28 cellular contexts compared by ENCODE assay signal in genomic region chr6:70894001-70894400, GRCh38.
"Had no signal": no experiment of that assay in that cellular context is flagged by ENCODE, and none has a peak within 500 bp of the region (broad histone marks: within the 10 kb centered on the region; RNA-seq: fewer than 3 reads in every experiment).

No MANE protein-coding gene starts in this region.

- ATAC-seq: activated naive CD4-positive, alpha-beta T cell treated with anti-CD3 and anti-CD28 coated beads, Interleukin-2, amount 50 U/mL, for 72 hours; activated naive CD8-positive, alpha-beta T cell treated with anti-CD3 and anti-CD28 coated beads, Interleukin-2, amount 50 U/mL, for 24 hours; activated T-cell treated with anti-CD3 and anti-CD28 coated beads, Interleukin-2, amount 50 U/mL, for 4 hours; body of pancreas; SK-N-SH treated with all-trans-retinoic acid at 6 μM for 48 hours; WTC11 had no signal

- H3K4me3 Mint-ChIP-seq: activated CD4-positive, alpha-beta memory T cell treated with anti-CD3 and anti-CD28 coated beads for 36 hours; activated CD4-positive, alpha-beta T cell treated with anti-CD3 and anti-CD28 coated beads, Interleukin-2, amount 10 ng/mL, durations not matched to agents 7 days and 5 days; activated naive CD8-positive, alpha-beta T cell treated with anti-CD3 and anti-CD28 coated beads, Interleukin-2, amount 50 U/mL, for 24 hours; activated T-cell treated with anti-CD3 and anti-CD28 coated beads, Interleukin-2, amount 50 U/mL, for 4 hours; T-helper 2 cell treated with Interferon-gamma antibody and Interleukin-4, amounts not matched to agents 5 μg/mL and 100 μg/mL, for 36 hours; WTC11 had no signal

- H3K4me1 Mint-ChIP-seq: activated CD4-positive, alpha-beta T cell treated with anti-CD3 and anti-CD28 coated beads, Interleukin-2, amount 10 ng/mL, durations not matched to agents 7 days and 5 days; activated naive CD8-positive, alpha-beta T cell treated with anti-CD3 and anti-CD28 coated beads, Interleukin-2, amount 50 U/mL, for 24 hours; WTC11 had no signal

- H3K9me3 Mint-ChIP-seq: activated CD4-positive, alpha-beta memory T cell treated with anti-CD3 and anti-CD28 coated beads for 36 hours; activated CD4-positive, alpha-beta T cell treated with anti-CD3 and anti-CD28 coated beads, Interleukin-2, amount 10 ng/mL, durations not matched to agents 7 days and 5 days; activated naive CD4-positive, alpha-beta T cell treated with anti-CD3 and anti-CD28 coated beads, Interleukin-2, amount 50 U/mL, for 72 hours; activated naive CD8-positive, alpha-beta T cell treated with anti-CD3 and anti-CD28 coated beads, Interleukin-2, amount 50 U/mL, for 24 hours; activated T-cell treated with anti-CD3 and anti-CD28 coated beads, Interleukin-2, amount 50 U/mL, for 4 hours; T-helper 2 cell treated with Interferon-gamma antibody and Interleukin-4, amounts not matched to agents 5 μg/mL and 100 μg/mL, for 36 hours had no signal

- H3K27ac Mint-ChIP-seq: activated CD4-positive, alpha-beta memory T cell treated with anti-CD3 and anti-CD28 coated beads for 36 hours; activated CD4-positive, alpha-beta T cell treated with anti-CD3 and anti-CD28 coated beads, Interleukin-2, amount 10 ng/mL, durations not matched to agents 7 days and 5 days; activated naive CD4-positive, alpha-beta T cell treated with anti-CD3 and anti-CD28 coated beads, Interleukin-2, amount 50 U/mL, for 72 hours; activated naive CD8-positive, alpha-beta T cell treated with anti-CD3 and anti-CD28 coated beads, Interleukin-2, amount 50 U/mL, for 24 hours; T-helper 2 cell treated with Interferon-gamma antibody and Interleukin-4, amounts not matched to agents 5 μg/mL and 100 μg/mL, for 36 hours; WTC11 had no signal

- H3K4me1 ChIP-seq: ascending aorta, body of pancreas, SJSA1 had no signal

- H3K4me3 ChIP-seq: ascending aorta, body of pancreas, SJSA1 had no signal

- H3K27me3 Mint-ChIP-seq: activated CD4-positive, alpha-beta memory T cell treated with anti-CD3 and anti-CD28 coated beads for 36 hours had no signal

- H3K36me3 ChIP-seq: ascending aorta, SJSA1 had no signal

- DNase-seq: activated CD4-positive, alpha-beta memory T cell treated with anti-CD3 and anti-CD28 coated beads for 36 hours; activated CD4-positive, alpha-beta T cell treated with anti-CD3 and anti-CD28 coated beads for 1 hour; activated CD4-positive, alpha-beta T cell treated with anti-CD3 and anti-CD28 coated beads, Interleukin-2, amount 10 ng/mL, durations not matched to agents 7 days and 5 days; activated CD8-positive, alpha-beta memory T cell treated with anti-CD3 and anti-CD28 coated beads for 24 hours; activated effector memory CD4-positive, alpha-beta T cell treated with anti-CD3 and anti-CD28 coated beads, Interleukin-2, amount 50 U/mL, for 16 hours; activated naive CD4-positive, alpha-beta T cell treated with Interleukin-2 at 50 U/mL for 16 hours; activated naive CD8-positive, alpha-beta T cell treated with anti-CD3 and anti-CD28 coated beads, Interleukin-2, amount 50 U/mL, for 24 hours; activated T-cell treated with anti-CD3 and anti-CD28 coated beads, Interleukin-2, amount 50 U/mL, for 4 hours; amniotic stem cell; body of pancreas; central memory CD4-positive, alpha-beta T cell; Kasumi-1; KBM-7; NCI-H1048; NCI-H1417; NCI-H1930; NCI-H345; NCI-H510A; SHP77; SW 1271 had no signal

- H3K27me3 ChIP-seq: ascending aorta, body of pancreas had no signal

- H3K9me3 ChIP-seq: ascending aorta, body of pancreas, SJSA1 had no signal

- H3K36me3 Mint-ChIP-seq: activated CD4-positive, alpha-beta memory T cell treated with anti-CD3 and anti-CD28 coated beads for 36 hours; activated naive CD4-positive, alpha-beta T cell treated with anti-CD3 and anti-CD28 coated beads, Interleukin-2, amount 50 U/mL, for 72 hours; WTC11 had no signal

- FAIRE-seq: bronchial epithelial cell, RCC 7860 had no signal

- H3K27ac ChIP-seq: ascending aorta, body of pancreas, SJSA1 had no signal
